In genomic region chr7:69245646-69246045, GRCh38 we compare ENCODE assay signal across 26 cellular contexts.
A peak's percentile ranks its signal among the peaks of the same experiment; 100 is the strongest.
DNase-seq lines count a peak whose midpoint lies in the region; ATAC-seq and TF ChIP-seq lines count a peak whose summit lies in the region.
"Had no signal": no experiment of that assay in that cellular context is flagged by ENCODE, and none has a peak within 500 bp of the region (broad histone marks: within the 10 kb centered on the region; RNA-seq: fewer than 3 reads in every experiment).

No MANE protein-coding gene starts in this region.

- TF ChIP-seq CTCF in heart right ventricle (IDR thresholded peaks at IDR 0.05): no peak
- no peak for TF ChIP-seq CTCF in PC-3 (conservative IDR thresholded peaks at IDR 0.05; ENCODE audit: low read depth, low read length)
- TF ChIP-seq CTCF in HFFc6 (IDR thresholded peaks at IDR 0.05): no peak

- no peaks in the 10 kb centered on the region for H3K79me2 ChIP-seq in mesendoderm (ENCODE audit: control insufficient read depth, insufficient read depth, low read length)
- no peaks in the 10 kb centered on the region for H3K79me2 ChIP-seq in PC-3 (ENCODE audit: low read length)

- no peaks in the 10 kb centered on the region for H3F3A ChIP-seq in PC-3 (ENCODE audit: low read length, unreplicated experiment)

- H3K27ac Mint-ChIP-seq in stimulated activated naive CD8-positive, alpha-beta T cell treated with anti-CD3 and anti-CD28 coated beads, Interleukin-15, amount 100 ng/mL, for 72 hours: no peak overlapping the region
- H3K27ac Mint-ChIP-seq in HFFc6: no peak overlapping the region
- H3K27ac Mint-ChIP-seq: activated B cell treated with CpG ODN at 0.5 μM for 24 hours; activated CD8-positive, alpha-beta T cell treated with anti-CD3 and anti-CD28 coated beads for 36 hours; IgD-negative memory B cell; memory B cell; naive thymus-derived CD8-positive, alpha-beta T cell; T-helper 17 cell; type B pancreatic cell had no signal

- H3K4me1 ChIP-seq in heart right ventricle (no peaks in the 10 kb centered on the region), mesendoderm (ENCODE audit: control insufficient read depth, low read depth, low read length) (peaks cover 2% of the 10 kb centered on the region), PC-3 (ENCODE audit: insufficient read depth, low read length) (no peaks in the 10 kb centered on the region)
- H3K4me1 ChIP-seq: BE2C, Caco-2, psoas muscle had no signal

- H3K27me3 ChIP-seq in heart right ventricle (no peaks in the 10 kb centered on the region), mesendoderm (ENCODE audit: insufficient read depth, low read length, poor library complexity) (peaks cover 2% of the 10 kb centered on the region), PC-3 (ENCODE audit: low read length) (no peaks in the 10 kb centered on the region)
- H3K27me3 ChIP-seq: adrenal gland, BE2C, cardiac muscle cell had no signal

- peaks cover 6% of the 10 kb centered on the region; the same call in 1 of the 2 replicates for H3K36me3 Mint-ChIP-seq in HFFc6 (ENCODE audit: low read depth)
- H3K36me3 Mint-ChIP-seq: naive thymus-derived CD8-positive, alpha-beta T cell; type B pancreatic cell had no signal

- H3K36me3 ChIP-seq in heart right ventricle: no peaks in the 10 kb centered on the region
- H3K36me3 ChIP-seq in mesendoderm (ENCODE audit: control insufficient read depth, insufficient read depth, low read length): no peaks in the 10 kb centered on the region
- no peaks in the 10 kb centered on the region for H3K36me3 ChIP-seq in PC-3 (ENCODE audit: low read depth, low read length)
- H3K36me3 ChIP-seq: adrenal gland, BE2C, cardiac muscle cell had no signal

- peak overlapping the region in 1 of 10 donors; percentile 42 for H3K27ac ChIP-seq in heart right ventricle
- no peak overlapping the region for H3K27ac ChIP-seq in mesendoderm (ENCODE audit: low read depth, low read length)
- no peak overlapping the region for H3K27ac ChIP-seq in PC-3 (ENCODE audit: low read length)
- H3K27ac ChIP-seq: 22Rv1, cardiac muscle cell, psoas muscle had no signal

- H3K4me1 Mint-ChIP-seq in stimulated activated naive CD8-positive, alpha-beta T cell treated with anti-CD3 and anti-CD28 coated beads, Interleukin-15, amount 100 ng/mL, for 72 hours: no peaks in the 10 kb centered on the region
- no peaks in the 10 kb centered on the region for H3K4me1 Mint-ChIP-seq in HFFc6 (ENCODE audit: low read depth)
- H3K4me1 Mint-ChIP-seq: activated B cell treated with CpG ODN at 0.5 μM for 24 hours; naive thymus-derived CD8-positive, alpha-beta T cell; T-helper 17 cell had no signal

- H3K27me3 Mint-ChIP-seq in stimulated activated naive CD8-positive, alpha-beta T cell treated with anti-CD3 and anti-CD28 coated beads, Interleukin-15, amount 100 ng/mL, for 72 hours: no peaks in the 10 kb centered on the region
- H3K27me3 Mint-ChIP-seq in HFFc6 (ENCODE audit: insufficient read depth): no peaks in the 10 kb centered on the region; the same call in 1 of the 2 replicates
- H3K27me3 Mint-ChIP-seq: activated CD8-positive, alpha-beta T cell treated with anti-CD3 and anti-CD28 coated beads for 36 hours; T-helper 17 cell had no signal

- H3K9me3 ChIP-seq in heart right ventricle (no peaks in the 10 kb centered on the region), PC-3 (ENCODE audit: low read length) (no peaks in the 10 kb centered on the region)
- H3K9me3 ChIP-seq: adrenal gland, BE2C, Caco-2, psoas muscle had no signal

- POLR2A ChIA-PET in PC-3 (lab: Charles Lee; ENCODE audit: unreplicated experiment): no interaction called here

- DNase-seq in Right ventricle myocardium superior: no peak
- no peak for DNase-seq in heart right ventricle
- DNase-seq in astrocyte of the hippocampus (ENCODE audit: low read depth, low spot score): peak; percentile 63
- DNase-seq in mesendoderm: peak; percentile 70
- no peak for DNase-seq in posterior cingulate gyrus
- no peak for DNase-seq in PC-3
- no peak for DNase-seq in stimulated activated naive CD8-positive, alpha-beta T cell treated with anti-CD3 and anti-CD28 coated beads, Interleukin-15, amount 100 ng/mL, for 72 hours
- no peak for DNase-seq in HFFc6
- DNase-seq: activated B cell treated with CpG ODN at 0.5 μM for 24 hours; activated CD8-positive, alpha-beta T cell treated with anti-CD3 and anti-CD28 coated beads for 36 hours; activated gamma-delta T cell treated with Interleukin-2 at 50 U/mL for 16 hours; BE2C; Caco-2; foreskin fibroblast; MM.1S; naive thymus-derived CD8-positive, alpha-beta T cell; NCI-H748 treated with DMSO at 0.1 percent for 48 hours; psoas muscle; stimulated activated CD4-positive, alpha-beta T cell treated with anti-CD3 and anti-CD28 coated beads, Interleukin-4, amount 100 ng/mL, for 4 hours; T-helper 17 cell had no signal

- no peak overlapping the region for H2AK5ac ChIP-seq in mesendoderm (ENCODE audit: low read length)

- no peaks in the 10 kb centered on the region for H3K9me2 ChIP-seq in PC-3 (replicated peaks; ENCODE audit: low read length)

- no peaks in the 10 kb centered on the region for H4K20me1 ChIP-seq in PC-3 (ENCODE audit: low read length)

- 59 to 61% methylated on average over 2 of the region's 2 CpGs for WGBS in heart right ventricle, 2 donors
- WGBS in mesendoderm (ENCODE audit: extremely low coverage, insufficient coverage, low lambda C conversion rate): no CpG with 5 or more reads among the region's 2 CpGs

- no TSS peak for BruUV-seq in PC-3 (replicated peaks; lab: Mats Ljungman, UMichigan)

- no peak overlapping the region for H2BK15ac ChIP-seq in mesendoderm (replicated peaks; ENCODE audit: low read depth)

- H4K5ac ChIP-seq in mesendoderm (ENCODE audit: low read length): no peak overlapping the region

- intact Hi-C loops in Right ventricle myocardium superior (cut with DNase I) (no loop called here), heart right ventricle (cut with DNase I) (loop anchor here in 1 of 10 donors (10.0 kb wide), 1 partner anchor 109 kb away; no protein-coding TSS in a partner anchor), posterior cingulate gyrus (cut with DNase I) (no loop called here), PC-3 (cut with micrococcal nuclease) (no loop called here)

- H3K4me3 Mint-ChIP-seq in stimulated activated naive CD8-positive, alpha-beta T cell treated with anti-CD3 and anti-CD28 coated beads, Interleukin-15, amount 100 ng/mL, for 72 hours: no peak overlapping the region
- H3K4me3 Mint-ChIP-seq in HFFc6: no peak overlapping the region
- H3K4me3 Mint-ChIP-seq: activated B cell treated with CpG ODN at 0.5 μM for 24 hours; activated CD8-positive, alpha-beta T cell treated with anti-CD3 and anti-CD28 coated beads for 36 hours; IgD-negative memory B cell; memory B cell; naive thymus-derived CD8-positive, alpha-beta T cell; T-helper 17 cell; type B pancreatic cell had no signal

- no peak overlapping the region for H4K8ac ChIP-seq in mesendoderm (ENCODE audit: low read depth, low read length)

- H3K4me3 ChIP-seq in heart right ventricle: no peak overlapping the region
- H3K4me3 ChIP-seq in mesendoderm (ENCODE audit: low read length): no peak overlapping the region
- H3K4me3 ChIP-seq in PC-3 (ENCODE audit: low read length): no peak overlapping the region
- H3K4me3 ChIP-seq: adrenal gland, cardiac muscle cell, psoas muscle had no signal

- H3K79me1 ChIP-seq in mesendoderm (ENCODE audit: low read length): no peaks in the 10 kb centered on the region

- peak; percentile 34 for ATAC-seq in Right ventricle myocardium superior (ENCODE audit: poor library complexity)
- ATAC-seq in heart right ventricle: no peak
- no peak for ATAC-seq in PC-3
- ATAC-seq in stimulated activated naive CD8-positive, alpha-beta T cell treated with anti-CD3 and anti-CD28 coated beads, Interleukin-15, amount 100 ng/mL, for 72 hours: no peak
- ATAC-seq: activated CD8-positive, alpha-beta T cell treated with anti-CD3 and anti-CD28 coated beads for 36 hours; naive thymus-derived CD8-positive, alpha-beta T cell; psoas muscle; T-helper 17 cell had no signal

- no peak overlapping the region for H2BK5ac ChIP-seq in mesendoderm (ENCODE audit: low read length)

- no peak overlapping the region for H3K4ac ChIP-seq in mesendoderm (ENCODE audit: low read depth, low read length)

- no peak overlapping the region for H3K18ac ChIP-seq in mesendoderm (ENCODE audit: low read length)

- H3K9me3 Mint-ChIP-seq in stimulated activated naive CD8-positive, alpha-beta T cell treated with anti-CD3 and anti-CD28 coated beads, Interleukin-15, amount 100 ng/mL, for 72 hours: peaks cover 0 to 5% of the 10 kb centered on the region in 2 donors
- H3K9me3 Mint-ChIP-seq in HFFc6: peaks cover 40% of the 10 kb centered on the region
- H3K9me3 Mint-ChIP-seq: activated B cell treated with CpG ODN at 0.5 μM for 24 hours; activated CD8-positive, alpha-beta T cell treated with anti-CD3 and anti-CD28 coated beads for 36 hours; type B pancreatic cell had no signal

- H2AFZ ChIP-seq in PC-3 (ENCODE audit: low read length): no peak overlapping the region

- H3K56ac ChIP-seq in mesendoderm (ENCODE audit: low read length): no peak overlapping the region

- H3K23ac ChIP-seq in mesendoderm (ENCODE audit: low read length): no peak overlapping the region

- no peak overlapping the region for H2BK120ac ChIP-seq in mesendoderm (ENCODE audit: low read depth, low read length)

- H3K9ac ChIP-seq in mesendoderm (ENCODE audit: low read length): no peak overlapping the region
- H3K9ac ChIP-seq in PC-3 (ENCODE audit: low read length): no peak overlapping the region

- CTCF ChIA-PET in PC-3 (lab: Charles Lee): no interaction called here

- H3K4me2 ChIP-seq in mesendoderm (ENCODE audit: low read length) (no peak overlapping the region), PC-3 (ENCODE audit: low read length) (no peak overlapping the region)

Comparison
In these comparisons a context has a peak if more than half of its experiments do, and no peak if none do; other contexts are left out.
1. DNase-seq: peak in astrocyte of the hippocampus (single experiment) and mesendoderm (single experiment); none in Right ventricle myocardium superior (single experiment), heart right ventricle (0 of 2), posterior cingulate gyrus (0 of 10), PC-3 (single experiment), stimulated activated naive CD8-positive, alpha-beta T cell treated with anti-CD3 and anti-CD28 coated beads, Interleukin-15, amount 100 ng/mL, for 72 hours (0 of 2) and HFFc6 (single experiment).